Comparison of ENCODE assay signal across 8 cellular contexts in the genomic region with DNA sequence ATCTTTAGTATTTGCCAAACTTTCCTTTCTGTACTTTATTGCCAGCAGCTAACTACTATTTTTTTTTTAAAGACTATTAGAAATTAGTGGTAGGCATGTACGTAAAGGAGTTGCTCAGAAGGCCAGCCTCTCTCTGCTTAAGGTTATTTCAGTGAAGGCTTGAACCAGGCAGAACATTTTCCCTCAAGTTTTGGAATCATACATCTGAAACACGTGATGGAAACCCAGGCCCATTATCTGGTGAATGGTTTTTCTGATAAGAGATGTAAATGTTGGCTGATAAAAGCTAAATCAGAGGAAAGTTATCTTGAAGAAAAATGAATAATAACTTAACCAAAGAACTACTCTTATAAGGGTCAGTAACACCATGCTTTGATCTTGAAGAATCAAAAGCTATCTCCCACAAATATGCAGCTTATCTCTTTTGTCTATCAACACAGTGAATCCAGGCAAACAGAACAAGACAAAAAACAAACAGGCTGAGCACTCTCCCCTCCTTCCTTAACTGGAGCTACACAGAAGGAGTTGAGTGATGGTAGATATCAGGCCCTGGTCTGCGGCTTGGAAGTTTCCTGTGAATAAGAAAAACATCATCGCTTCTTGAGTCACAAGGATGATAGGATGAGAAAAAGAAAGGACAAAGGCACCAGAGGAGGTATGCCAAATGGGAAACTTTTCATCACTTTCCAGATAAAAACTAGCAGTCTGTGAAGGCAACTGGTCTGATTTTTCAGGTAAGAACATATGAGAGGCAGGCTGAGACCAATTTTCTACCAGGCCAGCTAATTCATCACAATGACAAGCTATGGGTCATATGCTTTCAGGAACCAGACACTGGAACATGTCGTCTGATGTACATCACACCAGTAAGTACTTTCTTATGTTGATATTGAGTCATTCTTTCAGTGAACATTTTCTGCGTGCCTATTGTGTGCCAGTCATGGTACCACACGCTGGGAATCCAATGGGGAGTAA.
DNase-seq lines count a peak whose midpoint lies in the region; ATAC-seq and TF ChIP-seq lines count a peak whose summit lies in the region.

No MANE protein-coding gene starts in this region.

- peaks cover 55% of the 10 kb centered on the region for H3K4me1 Mint-ChIP-seq in activated CD4-positive, alpha-beta T cell treated with anti-CD3 and anti-CD28 coated beads, Interleukin-2, amount 10 ng/mL, durations not matched to agents 24 days and 14 days

- peak overlapping the region; percentile 38 for H3K27ac ChIP-seq in thymus (ENCODE audit: low read depth)
- H3K27ac ChIP-seq in esophagus muscularis mucosa (replicated peaks in 1 of 4), result no peak overlapping the region
- H3K27ac ChIP-seq in coronary artery, result peak overlapping the region in 1 of 2 donors; percentile 7

- peak; percentile 47 for DNase-seq in activated T-cell treated with anti-CD3 and anti-CD28 coated beads for 24 hours (ENCODE audit: low read depth)
- DNase-seq in activated T-cell treated with anti-CD3 and anti-CD28 coated beads, Interleukin-2, amount 50 U/mL, for 1 hour, result no peak
- peak; percentile 83 for DNase-seq in activated CD4-positive, alpha-beta T cell treated with anti-CD3 and anti-CD28 coated beads, Interleukin-2, amount 10 ng/mL, durations not matched to agents 24 days and 14 days
- peak; percentile 57 for DNase-seq in fibroblast of peridontal ligament (ENCODE audit: extremely low read depth)
- DNase-seq in esophagus muscularis mucosa (ENCODE audit: extremely low spot score), result no peak
- no peak for DNase-seq in coronary artery (ENCODE audit: low spot score)

- H3K27me3 Mint-ChIP-seq in activated CD4-positive, alpha-beta T cell treated with anti-CD3 and anti-CD28 coated beads, Interleukin-2, amount 10 ng/mL, durations not matched to agents 24 days and 14 days, result no peaks in the 10 kb centered on the region

- TF ChIP-seq POLR2A in esophagus muscularis mucosa (IDR thresholded peaks at IDR 0.05; ENCODE audit: low read depth), result no peak

- H3K4me3 ChIP-seq in thymus (ENCODE audit: low read length) (no peak overlapping the region), esophagus muscularis mucosa (no peak overlapping the region), coronary artery (no peak overlapping the region)

- TF ChIP-seq EP300 in esophagus muscularis mucosa (IDR thresholded peaks at IDR 0.05), result no peak

- peaks cover 6% of the 10 kb centered on the region for H3K9me3 Mint-ChIP-seq in activated CD4-positive, alpha-beta T cell treated with anti-CD3 and anti-CD28 coated beads, Interleukin-2, amount 10 ng/mL, durations not matched to agents 24 days and 14 days

- no peaks in the 10 kb centered on the region for H3K36me3 ChIP-seq in thymus (ENCODE audit: control insufficient read depth, insufficient read depth)
- peaks cover 0 to 39% (median 0%) of the 10 kb centered on the region in 4 donors for H3K36me3 ChIP-seq in esophagus muscularis mucosa

- ATAC-seq in GM21619 (IDR thresholded peaks at IDR 0.05; ENCODE audit: unreplicated experiment), result no peak

- peak overlapping the region; percentile 75 for H3K4me3 Mint-ChIP-seq in activated CD4-positive, alpha-beta T cell treated with anti-CD3 and anti-CD28 coated beads, Interleukin-2, amount 10 ng/mL, durations not matched to agents 24 days and 14 days

- H3K27me3 ChIP-seq in thymus (ENCODE audit: control insufficient read depth, insufficient read depth), result no peaks in the 10 kb centered on the region
- no peaks in the 10 kb centered on the region for H3K27me3 ChIP-seq in esophagus muscularis mucosa

- H3K9me3 ChIP-seq in thymus (ENCODE audit: control insufficient read depth), result no peaks in the 10 kb centered on the region
- H3K9me3 ChIP-seq in esophagus muscularis mucosa, result no peaks in the 10 kb centered on the region

- WGBS in thymus, result 63% methylated on average over 7 of the region's 7 CpGs
- WGBS in esophagus muscularis mucosa, result 80% methylated on average over 7 of the region's 7 CpGs

- H3K36me3 Mint-ChIP-seq in activated CD4-positive, alpha-beta T cell treated with anti-CD3 and anti-CD28 coated beads, Interleukin-2, amount 10 ng/mL, durations not matched to agents 24 days and 14 days (ENCODE audit: low read depth), result peaks cover 2% of the 10 kb centered on the region

- intact Hi-C loops in activated CD4-positive, alpha-beta T cell treated with anti-CD3 and anti-CD28 coated beads, Interleukin-2, amount 10 ng/mL, durations not matched to agents 24 days and 14 days (cut with micrococcal nuclease), result loop anchor here (1.0 to 10.0 kb wide), 7 partner anchors 7 to 725 kb away; a partner anchor contains a TSS
- intact Hi-C loops in esophagus muscularis mucosa (cut with DNase I), result no loop called here

- peak overlapping the region; percentile 92 for H3K27ac Mint-ChIP-seq in activated CD4-positive, alpha-beta T cell treated with anti-CD3 and anti-CD28 coated beads, Interleukin-2, amount 10 ng/mL, durations not matched to agents 24 days and 14 days

- TF ChIP-seq CTCF in esophagus muscularis mucosa (IDR thresholded peaks at IDR 0.05) (no peak), coronary artery (IDR thresholded peaks at IDR 0.05) (no peak)

- H3K4me1 ChIP-seq in thymus (ENCODE audit: control insufficient read depth, insufficient read depth, low read length), result peaks cover 10% of the 10 kb centered on the region
- no peaks in the 10 kb centered on the region for H3K4me1 ChIP-seq in esophagus muscularis mucosa

Comparison
In these comparisons a context has a peak if more than half of its experiments do, and no peak if none do; other contexts are left out.
1. DNase-seq: peak in activated T-cell treated with anti-CD3 and anti-CD28 coated beads for 24 hours (single experiment), activated CD4-positive, alpha-beta T cell treated with anti-CD3 and anti-CD28 coated beads, Interleukin-2, amount 10 ng/mL, durations not matched to agents 24 days and 14 days (single experiment) and fibroblast of peridontal ligament (single experiment); none in activated T-cell treated with anti-CD3 and anti-CD28 coated beads, Interleukin-2, amount 50 U/mL, for 1 hour (single experiment), esophagus muscularis mucosa (single experiment) and coronary artery (single experiment).